ENCODE assay signal across 1 cellular context in genomic region chr7:82562716-82563404, GRCh38.
A peak's percentile ranks its signal among the peaks of the same experiment; 100 is the strongest.
TF ChIP-seq lines count a peak whose summit lies in the region.

No MANE protein-coding gene starts in this region.

TF ChIP-seq in IMR-90, 13 proteins besides CTCF, POLR2A, EP300 and RAD21 (continued from another document):
- TF ChIP-seq BHLHE40 (IDR thresholded peaks at IDR 0.05; ENCODE audit: low read depth, low read length), result no peak
- TF ChIP-seq MXI1 (IDR thresholded peaks at IDR 0.05; ENCODE audit: borderline replicate concordance, low read depth, low read length), result no peak
- TF ChIP-seq FOS (IDR thresholded peaks at IDR 0.05; ENCODE audit: low read depth, low read length), result peak; percentile 26; the same call in 1 of the 2 replicates
- TF ChIP-seq MAFK (IDR thresholded peaks at IDR 0.05; ENCODE audit: low read depth, low read length), result no peak
TF ChIP-seq in IMR-90: peak in this region for 2.
